In genomic region chr3:143119974-143120715, GRCh38 we compare ENCODE assay signal across 8 cellular contexts. TPM values are rescaled to one million over a fixed set of nuclear protein-coding genes. Genes with fewer than 3 reads are reported as not detected.
DNase-seq lines count a peak whose midpoint lies in the region; ATAC-seq and TF ChIP-seq lines count a peak whose summit lies in the region.

No MANE protein-coding gene starts in this region.

- H3K9me3 Mint-ChIP-seq in activated CD8-positive, alpha-beta T cell treated with anti-CD3 and anti-CD28 coated beads, Interleukin-2, amount 10 ng/mL, durations not matched to agents 7 days and 5 days (ENCODE audit: insufficient read depth): no peaks in the 10 kb centered on the region
- H3K9me3 Mint-ChIP-seq in natural killer cell treated with Interleukin-12 subunit alpha and Interleukin-12 subunit beta and Interleukin-15 and Interleukin-18, amount 100 ng/mL, for 72 hours: no peaks in the 10 kb centered on the region
- no peaks in the 10 kb centered on the region for H3K9me3 Mint-ChIP-seq in type B pancreatic cell

- ATAC-seq in DND-41 (ENCODE audit: insufficient read depth, low read depth) (peak; percentile 20), GM21576 (IDR thresholded peaks at IDR 0.05; ENCODE audit: unreplicated experiment) (peak; percentile 2), HG03565 (IDR thresholded peaks at IDR 0.05; ENCODE audit: unreplicated experiment) (no peak)
- peak; percentile 25 for ATAC-seq in activated CD8-positive, alpha-beta T cell treated with anti-CD3 and anti-CD28 coated beads, Interleukin-2, amount 10 ng/mL, durations not matched to agents 7 days and 5 days
- ATAC-seq in natural killer cell treated with Interleukin-12 subunit alpha and Interleukin-12 subunit beta and Interleukin-15 and Interleukin-18, amount 100 ng/mL, for 72 hours: peak; percentile 34 to 43

- H3K27ac ChIP-seq in DND-41 (ENCODE audit: low read length) (peak overlapping the region; percentile 90), Karpas-422 (ENCODE audit: low read length) (peak overlapping the region; percentile 51; the same call in 1 of the 2 replicates), esophagus squamous epithelium (peak overlapping the region; percentile 19 to 78 (median 56))

- CTCF ChIA-PET in activated CD8-positive, alpha-beta T cell treated with anti-CD3 and anti-CD28 coated beads, Interleukin-2, amount 10 ng/mL, durations not matched to agents 7 days and 5 days (lab: Charles Lee): interaction anchor here (0.6 to 3.4 kb wide), 24 partner anchors 14 to 633 kb away, joined by 3 to 23 read pairs (median 4); no protein-coding TSS in a partner anchor

- intact Hi-C loops in esophagus squamous epithelium (cut with DNase I): no loop called here

- peaks cover 52% of the 10 kb centered on the region for H3K4me1 ChIP-seq in DND-41 (ENCODE audit: insufficient read depth, low read length)
- peaks cover 50% of the 10 kb centered on the region for H3K4me1 ChIP-seq in Karpas-422 (ENCODE audit: low read length)
- H3K4me1 ChIP-seq in esophagus squamous epithelium: peaks cover 3 to 29% (median 12%) of the 10 kb centered on the region in 3 donors

- no peaks in the 10 kb centered on the region for H3K9me2 ChIP-seq in Karpas-422 (replicated peaks; ENCODE audit: insufficient read depth, low read length)

- H3K4me2 ChIP-seq in DND-41 (ENCODE audit: insufficient read depth, low read length): peak overlapping the region; percentile 82
- H3K4me2 ChIP-seq in Karpas-422 (ENCODE audit: low read depth, low read length, poor library complexity, severe bottlenecking): peak overlapping the region; percentile 96

- H3K36me3 ChIP-seq in DND-41 (ENCODE audit: insufficient read depth, low read length): peaks cover 48% of the 10 kb centered on the region
- peaks cover 11% of the 10 kb centered on the region for H3K36me3 ChIP-seq in Karpas-422 (ENCODE audit: insufficient read depth, low read length)
- no peaks in the 10 kb centered on the region for H3K36me3 ChIP-seq in esophagus squamous epithelium

- peaks cover 46% of the 10 kb centered on the region for H3K4me1 Mint-ChIP-seq in activated CD8-positive, alpha-beta T cell treated with anti-CD3 and anti-CD28 coated beads, Interleukin-2, amount 10 ng/mL, durations not matched to agents 7 days and 5 days (ENCODE audit: low read depth)
- peaks cover 31 to 38% of the 10 kb centered on the region in 2 donors for H3K4me1 Mint-ChIP-seq in natural killer cell treated with Interleukin-12 subunit alpha and Interleukin-12 subunit beta and Interleukin-15 and Interleukin-18, amount 100 ng/mL, for 72 hours (ENCODE audit: low read depth in 2 of 2)
- H3K4me1 Mint-ChIP-seq in type B pancreatic cell (ENCODE audit: unreplicated experiment): peaks cover 24% of the 10 kb centered on the region

- peak overlapping the region; percentile 95 for H3K9ac ChIP-seq in DND-41 (ENCODE audit: low read depth, low read length)
- peak overlapping the region; percentile 88 for H3K9ac ChIP-seq in Karpas-422 (ENCODE audit: low read length)

- H3K9me3 ChIP-seq in DND-41 (ENCODE audit: insufficient read depth, low read length, severe bottlenecking) (no peaks in the 10 kb centered on the region), Karpas-422 (ENCODE audit: low read length) (no peaks in the 10 kb centered on the region), esophagus squamous epithelium (no peaks in the 10 kb centered on the region)

- no peak for TF ChIP-seq POLR2A in esophagus squamous epithelium (IDR thresholded peaks at IDR 0.05)

- H2AFZ ChIP-seq in DND-41 (ENCODE audit: low read depth, low read length) (peak overlapping the region; percentile 48), Karpas-422 (ENCODE audit: low read length) (no peak overlapping the region)

- 1% methylated on average over 18 of the region's 85 CpGs; no CpG with 5 or more reads in 1 of the 2 donors for WGBS in esophagus squamous epithelium, 2 donors

- peaks cover 3% of the 10 kb centered on the region for H3K36me3 Mint-ChIP-seq in activated CD8-positive, alpha-beta T cell treated with anti-CD3 and anti-CD28 coated beads, Interleukin-2, amount 10 ng/mL, durations not matched to agents 7 days and 5 days (ENCODE audit: low read depth)
- H3K36me3 Mint-ChIP-seq in natural killer cell treated with Interleukin-12 subunit alpha and Interleukin-12 subunit beta and Interleukin-15 and Interleukin-18, amount 100 ng/mL, for 72 hours: peaks cover 6% of the 10 kb centered on the region
- H3K36me3 Mint-ChIP-seq in type B pancreatic cell: no peaks in the 10 kb centered on the region

- peak overlapping the region; percentile 74 for H3K27ac Mint-ChIP-seq in activated CD8-positive, alpha-beta T cell treated with anti-CD3 and anti-CD28 coated beads, Interleukin-2, amount 10 ng/mL, durations not matched to agents 7 days and 5 days
- H3K27ac Mint-ChIP-seq in natural killer cell treated with Interleukin-12 subunit alpha and Interleukin-12 subunit beta and Interleukin-15 and Interleukin-18, amount 100 ng/mL, for 72 hours: peak overlapping the region; percentile 51 to 69
- H3K27ac Mint-ChIP-seq in type B pancreatic cell: no peak overlapping the region

- TF ChIP-seq CTCF in DND-41 (IDR thresholded peaks at IDR 0.05; ENCODE audit: borderline replicate concordance, extremely low read depth, low read length, poor library complexity, severe bottlenecking) (no peak), esophagus squamous epithelium (IDR thresholded peaks at IDR 0.05) (peak in 1 of 6 experiments; percentile 2), type B pancreatic cell (conservative IDR thresholded peaks at IDR 0.05) (peak; percentile 45)

- DNase-seq in DND-41 (peak; percentile 76), Karpas-422 (peak; percentile 75), esophagus squamous epithelium (lab: John Stamatoyannopoulos, UW) (no peak), type B pancreatic cell (ENCODE audit: extremely low spot score, unreplicated experiment) (peak; percentile 72)
- peak; percentile 49 for DNase-seq in activated CD8-positive, alpha-beta T cell treated with anti-CD3 and anti-CD28 coated beads, Interleukin-2, amount 10 ng/mL, durations not matched to agents 7 days and 5 days
- peak; percentile 65 for DNase-seq in natural killer cell treated with Interleukin-12 subunit alpha and Interleukin-12 subunit beta and Interleukin-15 and Interleukin-18, amount 100 ng/mL, for 72 hours (ENCODE audit: low spot score)

- H3K79me2 ChIP-seq in DND-41 (ENCODE audit: insufficient read depth, low read length) (peaks cover 71% of the 10 kb centered on the region), Karpas-422 (ENCODE audit: low read length) (peaks cover 3% of the 10 kb centered on the region; the same call in 1 of the 2 replicates)

- H3K27me3 Mint-ChIP-seq in activated CD8-positive, alpha-beta T cell treated with anti-CD3 and anti-CD28 coated beads, Interleukin-2, amount 10 ng/mL, durations not matched to agents 7 days and 5 days (ENCODE audit: low read depth): peaks cover 9% of the 10 kb centered on the region
- no peaks in the 10 kb centered on the region for H3K27me3 Mint-ChIP-seq in natural killer cell treated with Interleukin-12 subunit alpha and Interleukin-12 subunit beta and Interleukin-15 and Interleukin-18, amount 100 ng/mL, for 72 hours
- H3K27me3 Mint-ChIP-seq in type B pancreatic cell: peaks cover 62% of the 10 kb centered on the region

- POLR2A ChIA-PET in activated CD8-positive, alpha-beta T cell treated with anti-CD3 and anti-CD28 coated beads, Interleukin-2, amount 10 ng/mL, durations not matched to agents 7 days and 5 days (lab: Charles Lee): interaction anchor here (0.7 to 1.7 kb wide), 4 partner anchors 45 to 118 kb away, joined by 3 to 5 read pairs (median 4); partner anchors contain the start of gene U2SURP

- peak overlapping the region; percentile 85 for H3K4me3 Mint-ChIP-seq in activated CD8-positive, alpha-beta T cell treated with anti-CD3 and anti-CD28 coated beads, Interleukin-2, amount 10 ng/mL, durations not matched to agents 7 days and 5 days
- H3K4me3 Mint-ChIP-seq in natural killer cell treated with Interleukin-12 subunit alpha and Interleukin-12 subunit beta and Interleukin-15 and Interleukin-18, amount 100 ng/mL, for 72 hours: peak overlapping the region; percentile 79
- peak overlapping the region; percentile 85 for H3K4me3 Mint-ChIP-seq in type B pancreatic cell

- H4K20me1 ChIP-seq in DND-41 (ENCODE audit: insufficient read depth, low read length) (peaks cover 12% of the 10 kb centered on the region), Karpas-422 (ENCODE audit: insufficient read depth, low read depth, low read length) (peaks cover 30% of the 10 kb centered on the region; the same call in 1 of the 2 replicates)

- H3K27me3 ChIP-seq in DND-41 (ENCODE audit: insufficient read depth, low read length, poor library complexity) (no peaks in the 10 kb centered on the region), Karpas-422 (ENCODE audit: low read length) (no peaks in the 10 kb centered on the region), esophagus squamous epithelium (peaks cover 0 to 73% (median 0%) of the 10 kb centered on the region in 4 donors)

- H3K4me3 ChIP-seq in DND-41 (ENCODE audit: low read depth in 1 of 2, low read length in 2 of 2): peak overlapping the region; percentile 87 to 91
- peak overlapping the region; percentile 93 for H3K4me3 ChIP-seq in Karpas-422 (ENCODE audit: low read length)
- H3K4me3 ChIP-seq in esophagus squamous epithelium: peak overlapping the region; percentile 66 to 87 (median 68)

RNA-seq across cellular contexts. Expression of gene CHST2, which starts 0.6 kb away (rescaled TPM):
- total RNA-seq in Karpas-422 (2014; rRNA removed; shearing (Covaris generic); ENCODE audit: low replicate concordance): 14.3 and 23.8 TPM in 2 replicates
- 1 to 10 TPM; 2.3 to 2.4 TPM for total RNA-seq in activated CD8-positive, alpha-beta T cell treated with anti-CD3 and anti-CD28 coated beads, Interleukin-2, amount 10 ng/mL, durations not matched to agents 7 days and 5 days
- 1 to 10 TPM in 3 of 4 donors, under 1 TPM in 1; 0.76 to 3.1 (median 1.6) TPM for total RNA-seq in esophagus squamous epithelium
- total RNA-seq in natural killer cell treated with Interleukin-12 subunit alpha and Interleukin-12 subunit beta and Interleukin-15 and Interleukin-18, amount 100 ng/mL, for 72 hours: 10 to 100 TPM; 16.3 to 26.9 TPM
- total RNA-seq in type B pancreatic cell (ENCODE audit: low replicate concordance): 1.8 and 17.5 TPM in 2 replicates
